In the genomic region with DNA sequence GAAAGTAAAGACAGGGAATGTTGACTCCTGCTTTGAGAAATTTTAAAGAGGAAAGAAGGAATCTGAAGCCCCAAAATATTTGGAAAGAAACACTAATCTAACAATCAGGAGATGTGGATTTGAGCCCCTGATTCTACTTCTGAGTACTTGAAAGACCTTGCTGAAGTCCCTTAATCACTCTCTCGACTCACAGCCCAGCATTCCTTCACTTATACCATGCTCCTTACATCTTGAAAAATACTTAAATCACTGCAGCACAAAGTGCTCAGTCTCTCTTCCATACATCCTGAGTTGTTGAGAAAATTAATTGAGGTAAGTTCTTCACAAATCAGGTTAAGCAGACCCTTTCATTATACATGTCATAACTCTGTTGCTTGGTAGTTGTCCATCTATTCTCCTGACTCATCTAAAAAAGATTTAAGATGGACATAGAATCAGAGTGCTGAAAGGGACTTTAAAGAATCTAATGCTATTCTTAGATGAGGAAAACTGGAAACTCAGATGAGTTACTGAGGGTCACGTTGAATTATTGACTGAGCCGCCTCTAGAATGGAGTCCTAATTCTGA, we compare ENCODE assay signal across 26 cellular contexts.
"Had no signal": no experiment of that assay in that cellular context is flagged by ENCODE, and none has a peak within 500 bp of the region (broad histone marks: within the 10 kb centered on the region; RNA-seq: fewer than 3 reads in every experiment).

No MANE protein-coding gene starts in this region.

- H3K27me3 Mint-ChIP-seq: activated naive CD4-positive, alpha-beta T cell treated with anti-CD3 and anti-CD28 coated beads, Interleukin-2, amount 10 ng/mL, durations not matched to agents 7 days and 5 days; progenitor cell of endocrine pancreas; T-helper 17 cell had no signal

- ATAC-seq: activated CD4-positive, alpha-beta T cell treated with anti-CD3 and anti-CD28 coated beads for 36 hours; activated T-cell treated with anti-CD3 and anti-CD28 coated beads, Interleukin-2, amount 50 U/mL, for 72 hours; left lobe of liver; naive thymus-derived CD4-positive, alpha-beta T cell; stimulated activated naive CD8-positive, alpha-beta T cell treated with anti-CD3 and anti-CD28 coated beads, Interleukin-15, Interleukin-2, amounts not matched to agents 100 U/mL and 50 U/mL, for 24 hours; T-helper 17 cell; upper lobe of right lung had no signal

- H3K36me3 Mint-ChIP-seq: activated naive CD4-positive, alpha-beta T cell treated with anti-CD3 and anti-CD28 coated beads, Interleukin-2, amount 10 ng/mL, durations not matched to agents 7 days and 5 days; naive thymus-derived CD4-positive, alpha-beta T cell had no signal

- DNase-seq: activated B cell treated with CpG ODN at 0.5 μM for 24 hours; activated CD4-positive, alpha-beta T cell treated with anti-CD3 and anti-CD28 coated beads for 36 hours; activated CD4-positive, alpha-beta T cell treated with anti-CD3 and anti-CD28 coated beads, Interleukin-2, amount 50 U/mL, for 48 hours; activated effector memory CD4-positive, alpha-beta T cell treated with anti-CD3 and anti-CD28 coated beads, Interleukin-2, amount 50 U/mL, for 16 hours; activated naive CD4-positive, alpha-beta T cell treated with anti-CD3 and anti-CD28 coated beads, Interleukin-2, amount 10 ng/mL, durations not matched to agents 7 days and 5 days; activated T-cell treated with anti-CD3 and anti-CD28 coated beads, Interleukin-2, amount 50 U/mL, for 72 hours; amygdala; dermis blood vessel endothelial cell; effector memory CD4-positive, alpha-beta T cell; esophagus squamous epithelium; heart right ventricle; naive thymus-derived CD4-positive, alpha-beta T cell; occipital lobe; retina; sigmoid colon; spleen; stimulated activated CD4-positive, alpha-beta T cell treated with anti-CD3 and anti-CD28 coated beads, Interleukin-4, amount 100 ng/mL, for 4 hours; stimulated activated naive CD8-positive, alpha-beta T cell treated with anti-CD3 and anti-CD28 coated beads, Interleukin-15, Interleukin-2, amounts not matched to agents 100 U/mL and 50 U/mL, for 24 hours; SW 1271; T-helper 17 cell; thyroid gland; upper lobe of right lung had no signal

- H3K9me3 ChIP-seq: esophagus squamous epithelium, sigmoid colon, spleen, thyroid gland, upper lobe of right lung had no signal

- H3K36me3 ChIP-seq: esophagus squamous epithelium, spleen, thyroid gland, upper lobe of right lung had no signal

- H3K4me1 Mint-ChIP-seq: activated B cell treated with CpG ODN at 0.5 μM for 24 hours; activated CD4-positive, alpha-beta T cell treated with anti-CD3 and anti-CD28 coated beads for 36 hours; activated naive CD4-positive, alpha-beta T cell treated with anti-CD3 and anti-CD28 coated beads, Interleukin-2, amount 10 ng/mL, durations not matched to agents 7 days and 5 days; naive thymus-derived CD4-positive, alpha-beta T cell; neural crest cell; T-helper 17 cell had no signal

- H3K4me3 Mint-ChIP-seq: activated B cell treated with CpG ODN at 0.5 μM for 24 hours; activated CD4-positive, alpha-beta T cell treated with anti-CD3 and anti-CD28 coated beads for 36 hours; activated naive CD4-positive, alpha-beta T cell treated with anti-CD3 and anti-CD28 coated beads, Interleukin-2, amount 10 ng/mL, durations not matched to agents 7 days and 5 days; activated T-cell treated with anti-CD3 and anti-CD28 coated beads, Interleukin-2, amount 50 U/mL, for 72 hours; naive thymus-derived CD4-positive, alpha-beta T cell; neural crest cell; T-helper 17 cell had no signal

- H3K27ac Mint-ChIP-seq: activated B cell treated with CpG ODN at 0.5 μM for 24 hours; activated CD4-positive, alpha-beta T cell treated with anti-CD3 and anti-CD28 coated beads for 36 hours; activated naive CD4-positive, alpha-beta T cell treated with anti-CD3 and anti-CD28 coated beads, Interleukin-2, amount 10 ng/mL, durations not matched to agents 7 days and 5 days; activated T-cell treated with anti-CD3 and anti-CD28 coated beads, Interleukin-2, amount 50 U/mL, for 72 hours; naive thymus-derived CD4-positive, alpha-beta T cell; progenitor cell of endocrine pancreas; T-helper 17 cell had no signal

- H3K27ac ChIP-seq: esophagus squamous epithelium, heart right ventricle, sigmoid colon, spleen, thyroid gland, upper lobe of right lung had no signal

- H3K27me3 ChIP-seq: esophagus squamous epithelium, heart right ventricle, sigmoid colon, spleen, thyroid gland, upper lobe of right lung had no signal

- H3K9me3 Mint-ChIP-seq: activated naive CD4-positive, alpha-beta T cell treated with anti-CD3 and anti-CD28 coated beads, Interleukin-2, amount 10 ng/mL, durations not matched to agents 7 days and 5 days; activated T-cell treated with anti-CD3 and anti-CD28 coated beads, Interleukin-2, amount 50 U/mL, for 72 hours; naive thymus-derived CD4-positive, alpha-beta T cell had no signal

- H3K4me1 ChIP-seq: sigmoid colon, spleen, thyroid gland, upper lobe of right lung had no signal

- H3K4me3 ChIP-seq: esophagus squamous epithelium, heart right ventricle, lung, sigmoid colon, spleen, thyroid gland, upper lobe of right lung had no signal
